Comparison of ENCODE assay signal across 21 cellular contexts in genomic region chr1:203077956-203078355, GRCh38. TPM values are rescaled to one million over a fixed set of nuclear protein-coding genes. Genes with fewer than 3 reads are reported as not detected.
A peak's percentile ranks its signal among the peaks of the same experiment; 100 is the strongest.
DNase-seq lines count a peak whose midpoint lies in the region; ATAC-seq and TF ChIP-seq lines count a peak whose summit lies in the region.
"Had no signal": no experiment of that assay in that cellular context is flagged by ENCODE, and none has a peak within 500 bp of the region (broad histone marks: within the 10 kb centered on the region; RNA-seq: fewer than 3 reads in every experiment).

No MANE protein-coding gene starts in this region.

- peaks cover 5 to 6% of the 10 kb centered on the region in 2 donors for H3K4me1 Mint-ChIP-seq in natural killer cell treated with Interleukin-12 subunit alpha and Interleukin-12 subunit beta and Interleukin-15 and Interleukin-18, amount 100 ng/mL, for 72 hours (ENCODE audit: low read depth in 2 of 2)
- peaks cover 4 to 6% of the 10 kb centered on the region in 2 donors for H3K4me1 Mint-ChIP-seq in natural killer cell

- no peak for TF ChIP-seq CTCF in natural killer cell (IDR thresholded peaks at IDR 0.05)
- TF ChIP-seq CTCF in osteoblast (IDR thresholded peaks at IDR 0.05; ENCODE audit: extremely low read depth, low read depth, low read length): no peak

- ATAC-seq in natural killer cell treated with Interleukin-12 subunit alpha and Interleukin-12 subunit beta and Interleukin-15 and Interleukin-18, amount 100 ng/mL, for 72 hours: no peak
- ATAC-seq in natural killer cell (no peak), HG02642 (IDR thresholded peaks at IDR 0.05; ENCODE audit: poor library complexity, unreplicated experiment) (no peak)
- ATAC-seq: A549 had no signal

- H3K4me2 ChIP-seq in osteoblast (ENCODE audit: insufficient read depth, low read length): no peak overlapping the region
- H3K4me2 ChIP-seq: A549; BLaER1 treated with 17β-estradiol and CSF1 and Interleukin-3, amounts not matched to agents 10 nM and 100 nM had no signal

- no peaks in the 10 kb centered on the region for H3K9me3 Mint-ChIP-seq in natural killer cell treated with Interleukin-12 subunit alpha and Interleukin-12 subunit beta and Interleukin-15 and Interleukin-18, amount 100 ng/mL, for 72 hours
- H3K9me3 Mint-ChIP-seq in natural killer cell: no peaks in the 10 kb centered on the region
- H3K9me3 Mint-ChIP-seq: CD4-positive, alpha-beta T cell; CD8-positive, alpha-beta memory T cell; HFFc6 had no signal

- peaks cover 30% of the 10 kb centered on the region for H3K27me3 ChIP-seq in osteoblast (ENCODE audit: insufficient read depth, low read length)
- H3K27me3 ChIP-seq: BE2C had no signal

- H3K9me3 ChIP-seq in osteoblast (ENCODE audit: low read depth, low read length): no peaks in the 10 kb centered on the region
- H3K9me3 ChIP-seq: A549; BE2C; BLaER1 treated with 17β-estradiol and CSF1 and Interleukin-3, amounts not matched to agents 10 nM and 100 nM; HAP-1 had no signal

- no peaks in the 10 kb centered on the region for H3K36me3 Mint-ChIP-seq in natural killer cell treated with Interleukin-12 subunit alpha and Interleukin-12 subunit beta and Interleukin-15 and Interleukin-18, amount 100 ng/mL, for 72 hours
- H3K36me3 Mint-ChIP-seq in natural killer cell: no peaks in the 10 kb centered on the region
- H3K36me3 Mint-ChIP-seq: CD8-positive, alpha-beta memory T cell had no signal

- intact Hi-C loops in natural killer cell (cut with micrococcal nuclease): no loop called here

- H3K4me3 Mint-ChIP-seq in natural killer cell treated with Interleukin-12 subunit alpha and Interleukin-12 subunit beta and Interleukin-15 and Interleukin-18, amount 100 ng/mL, for 72 hours: no peak overlapping the region
- H3K4me3 Mint-ChIP-seq in natural killer cell: no peak overlapping the region
- H3K4me3 Mint-ChIP-seq: CD14-positive monocyte; CD4-positive, alpha-beta T cell; CD8-positive, alpha-beta memory T cell; HFFc6 had no signal

- no peaks in the 10 kb centered on the region for H4K20me1 ChIP-seq in osteoblast (ENCODE audit: insufficient read depth, low read length)

- H3K4me3 ChIP-seq in osteoblast (ENCODE audit: insufficient read depth, low read length): no peak overlapping the region
- H3K4me3 ChIP-seq: A549; BLaER1 treated with 17β-estradiol and CSF1 and Interleukin-3, amounts not matched to agents 10 nM and 100 nM; HAP-1 had no signal

- H3K27me3 Mint-ChIP-seq in natural killer cell treated with Interleukin-12 subunit alpha and Interleukin-12 subunit beta and Interleukin-15 and Interleukin-18, amount 100 ng/mL, for 72 hours: peaks cover 40 to 47% of the 10 kb centered on the region in 2 donors
- peaks cover 47 to 57% of the 10 kb centered on the region in 2 donors for H3K27me3 Mint-ChIP-seq in natural killer cell (ENCODE audit: low read depth in 2 of 2)

- H2AFZ ChIP-seq in osteoblast (ENCODE audit: low read length): no peak overlapping the region

- no peaks in the 10 kb centered on the region for H3K36me3 ChIP-seq in osteoblast (ENCODE audit: insufficient read depth, low read length)
- H3K36me3 ChIP-seq: BE2C, HAP-1 had no signal

- DNase-seq in NCI-H2196 treated with DMSO at 0.1 percent for 48 hours (lab: John Stamatoyannopoulos, UW; ENCODE audit: unreplicated experiment) (peak; percentile 42), NCI-H2196 (lab: John Stamatoyannopoulos, UW; ENCODE audit: unreplicated experiment) (no peak), natural killer cell (no peak), osteoblast (ENCODE audit: insufficient read length, low spot score, missing footprints) (peak; percentile 74), cerebellum (ENCODE audit: low spot score) (no peak)
- peak; percentile 49 for DNase-seq in natural killer cell treated with Interleukin-12 subunit alpha and Interleukin-12 subunit beta and Interleukin-15 and Interleukin-18, amount 100 ng/mL, for 72 hours (ENCODE audit: low spot score)
- DNase-seq: 8988T; ACHN; AML-193; BE2C; CD4-positive, alpha-beta T cell; CD8-positive, alpha-beta memory T cell; DMS 273 treated with DMSO at 0.1 percent for 48 hours; DND-41; GOT3; HFFc6 had no signal

- no peak overlapping the region for H3K27ac ChIP-seq in osteoblast (ENCODE audit: low read depth, low read length)
- H3K27ac ChIP-seq: A549; BLaER1 treated with 17β-estradiol and CSF1 and Interleukin-3, amounts not matched to agents 10 nM and 100 nM had no signal

- no peaks in the 10 kb centered on the region for H3K79me2 ChIP-seq in osteoblast (ENCODE audit: insufficient read depth, low read length)

- no peaks in the 10 kb centered on the region for H3K4me1 ChIP-seq in osteoblast (ENCODE audit: insufficient read depth, low read length)
- H3K4me1 ChIP-seq: A549, BE2C, HAP-1 had no signal

- no peak overlapping the region for H3K27ac Mint-ChIP-seq in natural killer cell treated with Interleukin-12 subunit alpha and Interleukin-12 subunit beta and Interleukin-15 and Interleukin-18, amount 100 ng/mL, for 72 hours
- no peak overlapping the region for H3K27ac Mint-ChIP-seq in natural killer cell
- H3K27ac Mint-ChIP-seq: CD4-positive, alpha-beta T cell; CD8-positive, alpha-beta memory T cell; HFFc6 had no signal

RNA-seq across cellular contexts. Expression of gene MYOG, which starts 7.9 kb away (rescaled TPM):
- total RNA-seq in natural killer cell treated with Interleukin-12 subunit alpha and Interleukin-12 subunit beta and Interleukin-15 and Interleukin-18, amount 100 ng/mL, for 72 hours: not detected
- total RNA-seq in natural killer cell (not detected), osteoblast (not detected in 2 replicates), cerebellum (not detected)
- total RNA-seq: CD4-positive, alpha-beta T cell; CD8-positive, alpha-beta memory T cell; HFFc6 had no signal

RNA-seq across cellular contexts. Expression of gene ADORA1, which starts 49.6 kb away (rescaled TPM):
- not detected for total RNA-seq in natural killer cell treated with Interleukin-12 subunit alpha and Interleukin-12 subunit beta and Interleukin-15 and Interleukin-18, amount 100 ng/mL, for 72 hours
- total RNA-seq in natural killer cell (not detected), osteoblast (4.0 and 9.1 TPM in 2 replicates), cerebellum (19.1 TPM)
- total RNA-seq: CD4-positive, alpha-beta T cell; CD8-positive, alpha-beta memory T cell had no signal

RNA-seq across cellular contexts. Expression of gene PPFIA4, which starts 51.7 kb away (rescaled TPM):
- 10 to 100 TPM; 19.6 to 44.7 TPM for total RNA-seq in natural killer cell treated with Interleukin-12 subunit alpha and Interleukin-12 subunit beta and Interleukin-15 and Interleukin-18, amount 100 ng/mL, for 72 hours
- total RNA-seq in natural killer cell (under 1 TPM; 0.18 to 0.88 (median 0.33) TPM), osteoblast (8.0 and 10.9 TPM in 2 replicates), cerebellum (47.6 TPM)

Comparison
In these comparisons a context has a peak if more than half of its experiments do, and no peak if none do; other contexts are left out.
1. DNase-seq: peak in NCI-H2196 treated with DMSO at 0.1 percent for 48 hours (single experiment), natural killer cell treated with Interleukin-12 subunit alpha and Interleukin-12 subunit beta and Interleukin-15 and Interleukin-18, amount 100 ng/mL, for 72 hours (single experiment) and osteoblast (single experiment); none in NCI-H2196 (single experiment), natural killer cell (single experiment) and cerebellum (single experiment).